Comparison of ENCODE assay signal across 1 cellular context in the genomic region with DNA sequence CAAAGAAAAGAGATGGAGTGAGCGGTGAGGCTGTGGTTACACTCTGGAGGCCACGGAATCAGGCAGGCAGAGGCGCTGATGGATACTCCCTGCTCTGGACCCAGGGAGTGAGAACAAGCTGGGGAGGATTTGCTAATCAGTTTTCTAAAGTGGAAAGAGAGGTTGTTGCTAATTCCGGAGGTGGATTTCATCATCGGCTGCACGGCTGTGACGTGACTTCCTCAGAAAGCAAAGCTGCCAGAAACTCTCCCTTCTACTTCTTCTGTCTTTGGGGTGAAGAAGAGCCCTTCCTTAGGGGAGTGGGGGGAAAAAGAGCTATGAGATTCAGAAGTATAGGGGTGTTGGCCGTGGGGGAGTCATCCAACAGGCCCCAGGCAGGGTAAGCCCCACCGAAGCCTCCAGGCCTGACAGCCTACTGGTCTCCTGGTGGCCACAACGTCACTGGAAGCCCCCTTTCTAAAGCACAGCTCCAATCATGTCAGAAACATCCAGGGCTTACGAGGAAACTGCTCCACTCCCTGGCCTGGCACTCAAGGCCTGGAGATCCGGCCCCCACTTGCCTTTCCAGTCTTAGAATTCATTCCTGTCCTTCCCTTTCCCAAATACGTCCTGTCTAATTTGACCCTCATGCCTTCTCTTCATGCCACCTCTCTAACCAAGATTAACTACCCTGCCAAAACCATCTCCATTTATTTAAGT.
TF ChIP-seq lines count a peak whose summit lies in the region.

No MANE protein-coding gene starts in this region.

TF ChIP-seq in K562, 482 proteins besides CTCF, POLR2A, EP300 and RAD21 (continued from another document and continues in another):
- TF ChIP-seq, protein P1, sequence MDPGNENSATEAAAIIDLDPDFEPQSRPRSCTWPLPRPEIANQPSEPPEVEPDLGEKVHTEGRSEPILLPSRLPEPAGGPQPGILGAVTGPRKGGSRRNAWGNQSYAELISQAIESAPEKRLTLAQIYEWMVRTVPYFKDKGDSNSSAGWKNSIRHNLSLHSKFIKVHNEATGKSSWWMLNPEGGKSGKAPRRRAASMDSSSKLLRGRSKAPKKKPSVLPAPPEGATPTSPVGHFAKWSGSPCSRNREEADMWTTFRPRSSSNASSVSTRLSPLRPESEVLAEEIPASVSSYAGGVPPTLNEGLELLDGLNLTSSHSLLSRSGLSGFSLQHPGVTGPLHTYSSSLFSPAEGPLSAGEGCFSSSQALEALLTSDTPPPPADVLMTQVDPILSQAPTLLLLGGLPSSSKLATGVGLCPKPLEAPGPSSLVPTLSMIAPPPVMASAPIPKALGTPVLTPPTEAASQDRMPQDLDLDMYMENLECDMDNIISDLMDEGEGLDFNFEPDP (CRISPR knock-in tag; IDR thresholded peaks at IDR 0.05), result no peak
- TF ChIP-seq ZNF717 (CRISPR knock-in tag; IDR thresholded peaks at IDR 0.05) (0 out of 2 replicates have a peak, but pooled peaks have one; percentile 30), ZBTB17 (CRISPR knock-in tag; IDR thresholded peaks at IDR 0.05) (peak; percentile 44; the same call in 1 of the 2 replicates), MEIS2 (IDR thresholded peaks at IDR 0.05; ENCODE audit: partially characterized antibody) (peak; percentile 82), CREB1 (IDR thresholded peaks at IDR 0.05) (peak; percentile 73; the same call in 1 of the 2 replicates), CREB1 (CRISPR knock-in tag; IDR thresholded peaks at IDR 0.05) (peak; percentile 79), POLR2AphosphoS5 (IDR thresholded peaks at IDR 0.05; ENCODE audit: control insufficient read depth, insufficient read depth, low read depth, low read length) (no peak), THRAP3 (IDR thresholded peaks at IDR 0.05; ENCODE audit: borderline replicate concordance) (no peak), ZNF217 (CRISPR knock-in tag; IDR thresholded peaks at IDR 0.05) (no peak), CEBPG (CRISPR knock-in tag; IDR thresholded peaks at IDR 0.05) (peak; percentile 99), CEBPG (tag; conservative IDR thresholded peaks at IDR 0.05 in 1 of 2, IDR thresholded peaks at IDR 0.05 in 1 of 2) (peak; percentile 99 to 100), GABPB1 (CRISPR knock-in tag; IDR thresholded peaks at IDR 0.05) (peak; percentile 61; the same call in 1 of the 2 replicates), ZC3H4 (CRISPR knock-in tag; IDR thresholded peaks at IDR 0.05; ENCODE audit: borderline replicate concordance) (no peak), GABPA (tag; conservative IDR thresholded peaks at IDR 0.05; ENCODE audit: low read depth) (peak; percentile 85), ZNF311 (CRISPR knock-in tag; IDR thresholded peaks at IDR 0.05) (peak; percentile 63; the same call in 1 of the 2 replicates), ZNF764 (CRISPR knock-in tag; IDR thresholded peaks at IDR 0.05; ENCODE audit: low read depth) (0 out of 2 replicates have a peak, but pooled peaks have one; percentile 7), HMGN3 (IDR thresholded peaks at IDR 0.05; ENCODE audit: borderline replicate concordance, extremely low read depth, insufficient read length, low read depth, low read length) (peak; percentile 17), ZNF586 (CRISPR knock-in tag; conservative IDR thresholded peaks at IDR 0.05) (peak; percentile 77; the same call in 1 of the 2 replicates), ARNT (IDR thresholded peaks at IDR 0.05) (peak in 1 of 2 experiments; percentile 79; a peak in 2 of 4 replicates), ZNF184 (CRISPR knock-in tag; IDR thresholded peaks at IDR 0.05) (no peak), PYGO2 (tag; IDR thresholded peaks at IDR 0.05) (0 out of 2 replicates have a peak, but pooled peaks have one; percentile 69), POLR2B (IDR thresholded peaks at IDR 0.05; ENCODE audit: low read depth, partially characterized antibody) (peak; percentile 30), ESRRB (CRISPR knock-in tag; IDR thresholded peaks at IDR 0.05; ENCODE audit: borderline replicate concordance) (no peak), ZNF384 (IDR thresholded peaks at IDR 0.05; ENCODE audit: low read depth, low read length) (0 out of 2 replicates have a peak, but pooled peaks have one; percentile 4), ARHGAP35 (IDR thresholded peaks at IDR 0.05; ENCODE audit: partially characterized antibody) (no peak), ZNF324 (CRISPR knock-in tag; IDR thresholded peaks at IDR 0.05) (0 out of 2 replicates have a peak, but pooled peaks have one; percentile 22)
- TF ChIP-seq, protein P2, sequence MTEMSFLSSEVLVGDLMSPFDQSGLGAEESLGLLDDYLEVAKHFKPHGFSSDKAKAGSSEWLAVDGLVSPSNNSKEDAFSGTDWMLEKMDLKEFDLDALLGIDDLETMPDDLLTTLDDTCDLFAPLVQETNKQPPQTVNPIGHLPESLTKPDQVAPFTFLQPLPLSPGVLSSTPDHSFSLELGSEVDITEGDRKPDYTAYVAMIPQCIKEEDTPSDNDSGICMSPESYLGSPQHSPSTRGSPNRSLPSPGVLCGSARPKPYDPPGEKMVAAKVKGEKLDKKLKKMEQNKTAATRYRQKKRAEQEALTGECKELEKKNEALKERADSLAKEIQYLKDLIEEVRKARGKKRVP (CRISPR knock-in tag; IDR thresholded peaks at IDR 0.05), result peak; percentile 98
- TF ChIP-seq, protein P3, sequence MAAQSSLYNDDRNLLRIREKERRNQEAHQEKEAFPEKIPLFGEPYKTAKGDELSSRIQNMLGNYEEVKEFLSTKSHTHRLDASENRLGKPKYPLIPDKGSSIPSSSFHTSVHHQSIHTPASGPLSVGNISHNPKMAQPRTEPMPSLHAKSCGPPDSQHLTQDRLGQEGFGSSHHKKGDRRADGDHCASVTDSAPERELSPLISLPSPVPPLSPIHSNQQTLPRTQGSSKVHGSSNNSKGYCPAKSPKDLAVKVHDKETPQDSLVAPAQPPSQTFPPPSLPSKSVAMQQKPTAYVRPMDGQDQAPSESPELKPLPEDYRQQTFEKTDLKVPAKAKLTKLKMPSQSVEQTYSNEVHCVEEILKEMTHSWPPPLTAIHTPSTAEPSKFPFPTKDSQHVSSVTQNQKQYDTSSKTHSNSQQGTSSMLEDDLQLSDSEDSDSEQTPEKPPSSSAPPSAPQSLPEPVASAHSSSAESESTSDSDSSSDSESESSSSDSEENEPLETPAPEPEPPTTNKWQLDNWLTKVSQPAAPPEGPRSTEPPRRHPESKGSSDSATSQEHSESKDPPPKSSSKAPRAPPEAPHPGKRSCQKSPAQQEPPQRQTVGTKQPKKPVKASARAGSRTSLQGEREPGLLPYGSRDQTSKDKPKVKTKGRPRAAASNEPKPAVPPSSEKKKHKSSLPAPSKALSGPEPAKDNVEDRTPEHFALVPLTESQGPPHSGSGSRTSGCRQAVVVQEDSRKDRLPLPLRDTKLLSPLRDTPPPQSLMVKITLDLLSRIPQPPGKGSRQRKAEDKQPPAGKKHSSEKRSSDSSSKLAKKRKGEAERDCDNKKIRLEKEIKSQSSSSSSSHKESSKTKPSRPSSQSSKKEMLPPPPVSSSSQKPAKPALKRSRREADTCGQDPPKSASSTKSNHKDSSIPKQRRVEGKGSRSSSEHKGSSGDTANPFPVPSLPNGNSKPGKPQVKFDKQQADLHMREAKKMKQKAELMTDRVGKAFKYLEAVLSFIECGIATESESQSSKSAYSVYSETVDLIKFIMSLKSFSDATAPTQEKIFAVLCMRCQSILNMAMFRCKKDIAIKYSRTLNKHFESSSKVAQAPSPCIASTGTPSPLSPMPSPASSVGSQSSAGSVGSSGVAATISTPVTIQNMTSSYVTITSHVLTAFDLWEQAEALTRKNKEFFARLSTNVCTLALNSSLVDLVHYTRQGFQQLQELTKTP (IDR thresholded peaks at IDR 0.05; ENCODE audit: low read depth in 1 of 2, partially characterized antibody in 2 of 2), result peak in 1 of 2 experiments; percentile 50
- TF ChIP-seq, protein P4, sequence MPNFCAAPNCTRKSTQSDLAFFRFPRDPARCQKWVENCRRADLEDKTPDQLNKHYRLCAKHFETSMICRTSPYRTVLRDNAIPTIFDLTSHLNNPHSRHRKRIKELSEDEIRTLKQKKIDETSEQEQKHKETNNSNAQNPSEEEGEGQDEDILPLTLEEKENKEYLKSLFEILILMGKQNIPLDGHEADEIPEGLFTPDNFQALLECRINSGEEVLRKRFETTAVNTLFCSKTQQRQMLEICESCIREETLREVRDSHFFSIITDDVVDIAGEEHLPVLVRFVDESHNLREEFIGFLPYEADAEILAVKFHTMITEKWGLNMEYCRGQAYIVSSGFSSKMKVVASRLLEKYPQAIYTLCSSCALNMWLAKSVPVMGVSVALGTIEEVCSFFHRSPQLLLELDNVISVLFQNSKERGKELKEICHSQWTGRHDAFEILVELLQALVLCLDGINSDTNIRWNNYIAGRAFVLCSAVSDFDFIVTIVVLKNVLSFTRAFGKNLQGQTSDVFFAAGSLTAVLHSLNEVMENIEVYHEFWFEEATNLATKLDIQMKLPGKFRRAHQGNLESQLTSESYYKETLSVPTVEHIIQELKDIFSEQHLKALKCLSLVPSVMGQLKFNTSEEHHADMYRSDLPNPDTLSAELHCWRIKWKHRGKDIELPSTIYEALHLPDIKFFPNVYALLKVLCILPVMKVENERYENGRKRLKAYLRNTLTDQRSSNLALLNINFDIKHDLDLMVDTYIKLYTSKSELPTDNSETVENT (CRISPR knock-in tag; IDR thresholded peaks at IDR 0.05), result no peak
- TF ChIP-seq, protein P5, sequence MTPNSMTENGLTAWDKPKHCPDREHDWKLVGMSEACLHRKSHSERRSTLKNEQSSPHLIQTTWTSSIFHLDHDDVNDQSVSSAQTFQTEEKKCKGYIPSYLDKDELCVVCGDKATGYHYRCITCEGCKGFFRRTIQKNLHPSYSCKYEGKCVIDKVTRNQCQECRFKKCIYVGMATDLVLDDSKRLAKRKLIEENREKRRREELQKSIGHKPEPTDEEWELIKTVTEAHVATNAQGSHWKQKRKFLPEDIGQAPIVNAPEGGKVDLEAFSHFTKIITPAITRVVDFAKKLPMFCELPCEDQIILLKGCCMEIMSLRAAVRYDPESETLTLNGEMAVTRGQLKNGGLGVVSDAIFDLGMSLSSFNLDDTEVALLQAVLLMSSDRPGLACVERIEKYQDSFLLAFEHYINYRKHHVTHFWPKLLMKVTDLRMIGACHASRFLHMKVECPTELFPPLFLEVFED (CRISPR knock-in tag; conservative IDR thresholded peaks at IDR 0.05), result peak; percentile 88; the same call in 1 of the 2 replicates
- TF ChIP-seq, protein P6, sequence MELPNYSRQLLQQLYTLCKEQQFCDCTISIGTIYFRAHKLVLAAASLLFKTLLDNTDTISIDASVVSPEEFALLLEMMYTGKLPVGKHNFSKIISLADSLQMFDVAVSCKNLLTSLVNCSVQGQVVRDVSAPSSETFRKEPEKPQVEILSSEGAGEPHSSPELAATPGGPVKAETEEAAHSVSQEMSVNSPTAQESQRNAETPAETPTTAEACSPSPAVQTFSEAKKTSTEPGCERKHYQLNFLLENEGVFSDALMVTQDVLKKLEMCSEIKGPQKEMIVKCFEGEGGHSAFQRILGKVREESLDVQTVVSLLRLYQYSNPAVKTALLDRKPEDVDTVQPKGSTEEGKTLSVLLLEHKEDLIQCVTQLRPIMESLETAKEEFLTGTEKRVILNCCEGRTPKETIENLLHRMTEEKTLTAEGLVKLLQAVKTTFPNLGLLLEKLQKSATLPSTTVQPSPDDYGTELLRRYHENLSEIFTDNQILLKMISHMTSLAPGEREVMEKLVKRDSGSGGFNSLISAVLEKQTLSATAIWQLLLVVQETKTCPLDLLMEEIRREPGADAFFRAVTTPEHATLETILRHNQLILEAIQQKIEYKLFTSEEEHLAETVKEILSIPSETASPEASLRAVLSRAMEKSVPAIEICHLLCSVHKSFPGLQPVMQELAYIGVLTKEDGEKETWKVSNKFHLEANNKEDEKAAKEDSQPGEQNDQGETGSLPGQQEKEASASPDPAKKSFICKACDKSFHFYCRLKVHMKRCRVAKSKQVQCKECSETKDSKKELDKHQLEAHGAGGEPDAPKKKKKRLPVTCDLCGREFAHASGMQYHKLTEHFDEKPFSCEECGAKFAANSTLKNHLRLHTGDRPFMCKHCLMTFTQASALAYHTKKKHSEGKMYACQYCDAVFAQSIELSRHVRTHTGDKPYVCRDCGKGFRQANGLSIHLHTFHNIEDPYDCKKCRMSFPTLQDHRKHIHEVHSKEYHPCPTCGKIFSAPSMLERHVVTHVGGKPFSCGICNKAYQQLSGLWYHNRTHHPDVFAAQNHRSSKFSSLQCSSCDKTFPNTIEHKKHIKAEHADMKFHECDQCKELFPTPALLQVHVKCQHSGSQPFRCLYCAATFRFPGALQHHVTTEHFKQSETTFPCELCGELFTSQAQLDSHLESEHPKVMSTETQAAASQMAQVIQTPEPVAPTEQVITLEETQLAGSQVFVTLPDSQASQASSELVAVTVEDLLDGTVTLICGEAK (IDR thresholded peaks at IDR 0.05), result 0 out of 2 replicates have a peak, but pooled peaks have one; percentile 62
- TF ChIP-seq, protein P6 (CRISPR knock-in tag; IDR thresholded peaks at IDR 0.05), result no peak
- TF ChIP-seq, protein P7, sequence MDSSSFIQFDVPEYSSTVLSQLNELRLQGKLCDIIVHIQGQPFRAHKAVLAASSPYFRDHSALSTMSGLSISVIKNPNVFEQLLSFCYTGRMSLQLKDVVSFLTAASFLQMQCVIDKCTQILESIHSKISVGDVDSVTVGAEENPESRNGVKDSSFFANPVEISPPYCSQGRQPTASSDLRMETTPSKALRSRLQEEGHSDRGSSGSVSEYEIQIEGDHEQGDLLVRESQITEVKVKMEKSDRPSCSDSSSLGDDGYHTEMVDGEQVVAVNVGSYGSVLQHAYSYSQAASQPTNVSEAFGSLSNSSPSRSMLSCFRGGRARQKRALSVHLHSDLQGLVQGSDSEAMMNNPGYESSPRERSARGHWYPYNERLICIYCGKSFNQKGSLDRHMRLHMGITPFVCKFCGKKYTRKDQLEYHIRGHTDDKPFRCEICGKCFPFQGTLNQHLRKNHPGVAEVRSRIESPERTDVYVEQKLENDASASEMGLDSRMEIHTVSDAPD (CRISPR knock-in tag; IDR thresholded peaks at IDR 0.05), result peak; percentile 10; the same call in 1 of the 2 replicates
